In the genomic region with DNA sequence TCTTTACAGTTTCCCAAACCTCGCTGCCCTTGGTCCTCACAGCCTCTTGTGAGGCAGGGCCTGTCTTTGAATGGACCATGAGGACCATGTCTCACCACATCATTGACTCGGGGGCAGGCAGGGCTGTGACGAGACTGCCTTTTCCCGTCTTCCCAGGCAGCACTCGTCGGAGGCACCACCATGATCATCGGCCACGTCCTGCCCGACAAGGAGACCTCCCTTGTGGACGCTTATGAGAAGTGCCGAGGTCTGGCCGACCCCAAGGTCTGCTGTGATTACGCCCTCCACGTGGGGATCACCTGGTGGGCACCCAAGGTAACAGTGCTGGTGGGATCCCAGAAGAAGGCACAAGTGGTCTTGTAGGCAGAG, we compare ENCODE assay signal across 18 cellular contexts. TPM values are rescaled to one million over a fixed set of nuclear protein-coding genes. Genes with fewer than 3 reads are reported as not detected.
DNase-seq lines count a peak whose midpoint lies in the region; ATAC-seq and TF ChIP-seq lines count a peak whose summit lies in the region.
"Had no signal": no experiment of that assay in that cellular context is flagged by ENCODE, and none has a peak within 500 bp of the region (broad histone marks: within the 10 kb centered on the region; RNA-seq: fewer than 3 reads in every experiment).

No MANE protein-coding gene starts in this region.

- intact Hi-C loops in spleen (cut with DNase I; ENCODE audit: low total_unique reads) (no loop called here), left colon (cut with DNase I, micrococcal nuclease) (no loop called here)

- H2BK15ac ChIP-seq in mesendoderm (replicated peaks; ENCODE audit: low read depth) = no peak overlapping the region

- no peak for TF ChIP-seq CTCF in spleen (IDR thresholded peaks at IDR 0.05 in 8 of 11, conservative IDR thresholded peaks at IDR 0.05 in 3 of 11)

- no peak overlapping the region for H3K4me2 ChIP-seq in mesendoderm (ENCODE audit: low read length)

- H3K27ac ChIP-seq in cingulate gyrus (ENCODE audit: low read depth, low read length) (peak overlapping the region; percentile 32), mesendoderm (ENCODE audit: low read depth, low read length) (no peak overlapping the region), spleen (no peak overlapping the region)
- H3K27ac ChIP-seq: GM23248 had no signal

- no CpG with 5 or more reads among the region's 14 CpGs for WGBS in mesendoderm (ENCODE audit: extremely low coverage, insufficient coverage, low lambda C conversion rate)
- WGBS in spleen, 5 donors = 82 to 85% (median 83%) methylated on average over 14 of the region's 14 CpGs

- H3K4me3 Mint-ChIP-seq in activated T-cell treated with anti-CD3 and anti-CD28 coated beads, Interleukin-2, amount 50 U/mL, for 24 hours = no peak overlapping the region
- no peak overlapping the region for H3K4me3 Mint-ChIP-seq in activated T-cell treated with anti-CD3 and anti-CD28 coated beads, Interleukin-2, amount 50 U/mL, for 4 hours
- H3K4me3 Mint-ChIP-seq: CD14-positive monocyte had no signal

- no peak overlapping the region for H2BK5ac ChIP-seq in mesendoderm (ENCODE audit: low read length)

- no peaks in the 10 kb centered on the region for H3K79me1 ChIP-seq in mesendoderm (ENCODE audit: low read length)

- H3K9ac ChIP-seq in mesendoderm (ENCODE audit: low read length) = no peak overlapping the region
- H3K9ac ChIP-seq: GM23248 had no signal

- H3K9me3 Mint-ChIP-seq in activated T-cell treated with anti-CD3 and anti-CD28 coated beads, Interleukin-2, amount 50 U/mL, for 24 hours = no peaks in the 10 kb centered on the region
- H3K9me3 Mint-ChIP-seq in activated T-cell treated with anti-CD3 and anti-CD28 coated beads, Interleukin-2, amount 50 U/mL, for 4 hours = no peaks in the 10 kb centered on the region

- DNase-seq in activated T-cell treated with anti-CD3 and anti-CD28 coated beads, Interleukin-2, amount 50 U/mL, for 24 hours = peak; percentile 3
- DNase-seq in activated T-cell treated with anti-CD3 and anti-CD28 coated beads, Interleukin-2, amount 50 U/mL, for 4 hours = no peak
- DNase-seq in mesendoderm = no peak
- peak; percentile 56 for DNase-seq in spleen
- no peak for DNase-seq in GF-D8 (lab: John Stamatoyannopoulos, UW)
- no peak for DNase-seq in left colon
- DNase-seq: 8988T, DMS79 treated with DMSO at 0.1 percent for 48 hours, GM23248, NCI-H1105, NCI-H2081, NCI-H2171 treated with DMSO at 0.1 percent for 48 hours, NCI-H446, SHP77 had no signal

- no peaks in the 10 kb centered on the region for H3K79me2 ChIP-seq in mesendoderm (ENCODE audit: control insufficient read depth, insufficient read depth, low read length)

- no peak overlapping the region for H3K23ac ChIP-seq in mesendoderm (ENCODE audit: low read length)

- no peak overlapping the region for H3K27ac Mint-ChIP-seq in activated T-cell treated with anti-CD3 and anti-CD28 coated beads, Interleukin-2, amount 50 U/mL, for 24 hours
- H3K27ac Mint-ChIP-seq: CD14-positive monocyte had no signal

- no peak overlapping the region for H4K5ac ChIP-seq in mesendoderm (ENCODE audit: low read length)

- no peak overlapping the region for H3K4ac ChIP-seq in mesendoderm (ENCODE audit: low read depth, low read length)

- no peak for TF ChIP-seq POLR2A in spleen (IDR thresholded peaks at IDR 0.05)

- peaks cover 10% of the 10 kb centered on the region for H3K4me1 Mint-ChIP-seq in activated T-cell treated with anti-CD3 and anti-CD28 coated beads, Interleukin-2, amount 50 U/mL, for 24 hours (ENCODE audit: low read depth)
- peaks cover 4% of the 10 kb centered on the region for H3K4me1 Mint-ChIP-seq in activated T-cell treated with anti-CD3 and anti-CD28 coated beads, Interleukin-2, amount 50 U/mL, for 4 hours (ENCODE audit: low read depth)

- peaks cover 35% of the 10 kb centered on the region for H3K27me3 Mint-ChIP-seq in activated T-cell treated with anti-CD3 and anti-CD28 coated beads, Interleukin-2, amount 50 U/mL, for 24 hours
- H3K27me3 Mint-ChIP-seq in activated T-cell treated with anti-CD3 and anti-CD28 coated beads, Interleukin-2, amount 50 U/mL, for 4 hours (ENCODE audit: low read depth) = peaks cover 16% of the 10 kb centered on the region

- no peak overlapping the region for H4K8ac ChIP-seq in mesendoderm (ENCODE audit: low read depth, low read length)

- H2AK5ac ChIP-seq in mesendoderm (ENCODE audit: low read length) = no peak overlapping the region

- H3K36me3 ChIP-seq in mesendoderm (ENCODE audit: control insufficient read depth, insufficient read depth, low read length) (no peaks in the 10 kb centered on the region), spleen (no peaks in the 10 kb centered on the region)

- H3K4me3 ChIP-seq in mesendoderm (ENCODE audit: low read length) (no peak overlapping the region), spleen (no peak overlapping the region)
- H3K4me3 ChIP-seq: GM23248, K562 had no signal

- H3K18ac ChIP-seq in mesendoderm (ENCODE audit: low read length) = no peak overlapping the region

- H3K4me1 ChIP-seq in mesendoderm (ENCODE audit: control insufficient read depth, low read depth, low read length) (no peaks in the 10 kb centered on the region), spleen (peaks cover 0 to 20% (median 8%) of the 10 kb centered on the region in 6 donors)

- H3K36me3 Mint-ChIP-seq in activated T-cell treated with anti-CD3 and anti-CD28 coated beads, Interleukin-2, amount 50 U/mL, for 24 hours (ENCODE audit: low read depth) = no peaks in the 10 kb centered on the region
- no peaks in the 10 kb centered on the region for H3K36me3 Mint-ChIP-seq in activated T-cell treated with anti-CD3 and anti-CD28 coated beads, Interleukin-2, amount 50 U/mL, for 4 hours (ENCODE audit: insufficient read depth)
- H3K36me3 Mint-ChIP-seq: CD14-positive monocyte had no signal

- no peaks in the 10 kb centered on the region for H3K27me3 ChIP-seq in mesendoderm (ENCODE audit: insufficient read depth, low read length, poor library complexity)
- peaks cover 0 to 41% (median 0%) of the 10 kb centered on the region in 7 donors for H3K27me3 ChIP-seq in spleen (replicated peaks in 1 of 7)

- peak overlapping the region; percentile 3 for H3K56ac ChIP-seq in mesendoderm (ENCODE audit: low read length)

- no peaks in the 10 kb centered on the region for H3K9me3 ChIP-seq in spleen

- H2BK120ac ChIP-seq in mesendoderm (ENCODE audit: low read depth, low read length) = no peak overlapping the region

- no peak for ATAC-seq in activated T-cell treated with anti-CD3 and anti-CD28 coated beads, Interleukin-2, amount 50 U/mL, for 4 hours
- ATAC-seq in GM18502 (IDR thresholded peaks at IDR 0.05; ENCODE audit: poor library complexity, unreplicated experiment) = no peak
- no peak for ATAC-seq in left colon
- ATAC-seq: K562 had no signal

RNA-seq across cellular contexts. Expression of gene MAPRE3, which starts 45.7 kb away (rescaled TPM):
- 1 to 10 TPM; 3.7 to 4.3 (median 3.8) TPM for total RNA-seq in activated T-cell treated with anti-CD3 and anti-CD28 coated beads, Interleukin-2, amount 50 U/mL, for 4 hours
- polyA plus RNA-seq in mesendoderm (2013, experiment 1 of 2) = 1.2 TPM
- 1.4 TPM for polyA plus RNA-seq in mesendoderm (2013, experiment 2 of 2)
- 10 to 100 TPM in 6 of 7 donors, 1 to 10 TPM in 1; 10.0 to 17.9 (median 11.9) TPM for total RNA-seq in spleen
- 10 to 100 TPM in 1 of 3 donors, 1 to 10 TPM in 2; 5.2 to 14.0 (median 6.7) TPM for polyA plus RNA-seq in spleen
- 10 to 100 TPM; 27.9 to 31.4 TPM for total RNA-seq in left colon

Comparison
In these comparisons a context has a peak if more than half of its experiments do, and no peak if none do; other contexts are left out.
1. DNase-seq: peak in activated T-cell treated with anti-CD3 and anti-CD28 coated beads, Interleukin-2, amount 50 U/mL, for 24 hours (single experiment) and spleen (single experiment); none in activated T-cell treated with anti-CD3 and anti-CD28 coated beads, Interleukin-2, amount 50 U/mL, for 4 hours (single experiment), mesendoderm (single experiment), GF-D8 (single experiment) and left colon (0 of 2).